In the genomic region with DNA sequence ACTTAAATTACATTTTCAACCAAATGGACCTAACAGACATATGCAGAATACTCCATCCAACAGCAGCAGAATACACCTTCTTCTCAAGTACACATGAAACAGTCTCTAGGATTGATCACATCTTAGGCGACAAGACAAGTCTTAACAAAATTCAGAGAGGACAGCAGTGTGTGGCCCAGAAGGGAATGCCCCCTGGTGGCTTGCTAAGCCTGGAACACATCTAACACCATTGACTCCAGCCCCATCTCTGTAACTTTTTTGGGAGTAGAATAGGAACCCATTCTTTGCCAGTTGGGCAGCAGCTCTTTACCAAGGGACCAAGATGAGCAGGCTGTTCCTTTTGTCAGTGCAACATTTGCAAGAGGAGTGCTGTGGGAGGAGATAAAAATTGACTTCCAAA, we compare ENCODE assay signal across 9 cellular contexts.
DNase-seq lines count a peak whose midpoint lies in the region; ATAC-seq lines count a peak whose summit lies in the region.
"Had no signal": no experiment of that assay in that cellular context is flagged by ENCODE, and none has a peak within 500 bp of the region (broad histone marks: within the 10 kb centered on the region; RNA-seq: fewer than 3 reads in every experiment).

No MANE protein-coding gene starts in this region.

- H3K4me3 Mint-ChIP-seq in activated naive CD4-positive, alpha-beta T cell treated with anti-CD3 and anti-CD28 coated beads, Interleukin-2, amount 10 ng/mL, durations not matched to agents 7 days and 5 days = no peak overlapping the region

- H3K4me3 ChIP-seq in iPS DF 6.9 (ENCODE audit: low read length) = no peak overlapping the region
- H3K4me3 ChIP-seq: skin epidermis had no signal

- no peaks in the 10 kb centered on the region for H3K36me3 ChIP-seq in iPS DF 6.9 (ENCODE audit: control insufficient read depth, insufficient read depth, low read length)

- no peak overlapping the region for H3K27ac Mint-ChIP-seq in activated naive CD4-positive, alpha-beta T cell treated with anti-CD3 and anti-CD28 coated beads, Interleukin-2, amount 10 ng/mL, durations not matched to agents 7 days and 5 days

- H3K27me3 ChIP-seq in iPS DF 6.9 (ENCODE audit: control insufficient read depth, insufficient read depth, low read length) = no peaks in the 10 kb centered on the region

- H3K27ac ChIP-seq in iPS DF 6.9 (ENCODE audit: low read length) = no peak overlapping the region
- H3K27ac ChIP-seq: skin epidermis had no signal

- peak; percentile 89 for ATAC-seq in GM21529 (IDR thresholded peaks at IDR 0.05; ENCODE audit: unreplicated experiment)

- H3K27me3 Mint-ChIP-seq in activated naive CD4-positive, alpha-beta T cell treated with anti-CD3 and anti-CD28 coated beads, Interleukin-2, amount 10 ng/mL, durations not matched to agents 7 days and 5 days = no peaks in the 10 kb centered on the region

- CTCF ChIA-PET in activated naive CD4-positive, alpha-beta T cell treated with anti-CD3 and anti-CD28 coated beads, Interleukin-2, amount 10 ng/mL, durations not matched to agents 7 days and 5 days (lab: Charles Lee) = interaction anchor here (1.3 kb wide), 1 partner anchor 10 kb away, joined by 4 read pairs; no protein-coding TSS in a partner anchor

- H3K9me3 ChIP-seq in iPS DF 6.9 (ENCODE audit: control insufficient read depth, insufficient read depth, low read length) = no peaks in the 10 kb centered on the region

- H3K4me1 Mint-ChIP-seq in activated naive CD4-positive, alpha-beta T cell treated with anti-CD3 and anti-CD28 coated beads, Interleukin-2, amount 10 ng/mL, durations not matched to agents 7 days and 5 days = no peaks in the 10 kb centered on the region

- H3K4me1 ChIP-seq in iPS DF 6.9 (ENCODE audit: control insufficient read depth, insufficient read depth, low read length) = peaks cover 1% of the 10 kb centered on the region; the same call in 1 of the 2 replicates

- no peaks in the 10 kb centered on the region for H3K36me3 Mint-ChIP-seq in activated naive CD4-positive, alpha-beta T cell treated with anti-CD3 and anti-CD28 coated beads, Interleukin-2, amount 10 ng/mL, durations not matched to agents 7 days and 5 days

- no CpG with 5 or more reads among the region's 1 CpG for WGBS in iPS DF 6.9 (ENCODE audit: insufficient coverage, insufficient read length)

- H3K9me3 Mint-ChIP-seq in activated naive CD4-positive, alpha-beta T cell treated with anti-CD3 and anti-CD28 coated beads, Interleukin-2, amount 10 ng/mL, durations not matched to agents 7 days and 5 days = no peaks in the 10 kb centered on the region

- peak; percentile 41 for DNase-seq in ELR (ENCODE audit: low read depth)
- peak; percentile 28 for DNase-seq in NCI-H460 (ENCODE audit: extremely low read depth, low read depth)
- peak; percentile 58 for DNase-seq in activated naive CD4-positive, alpha-beta T cell treated with anti-CD3 and anti-CD28 coated beads, Interleukin-2, amount 10 ng/mL, durations not matched to agents 7 days and 5 days
- peak; percentile 11 for DNase-seq in iPS DF 6.9 (ENCODE audit: low read depth, low spot score)
- DNase-seq in stimulated activated CD4-positive, alpha-beta T cell treated with anti-CD3 and anti-CD28 coated beads, TNF-alpha, amount 100 ng/mL, for 24 hours (ENCODE audit: low read depth in 3 of 3) = peak; percentile 19 to 47 (median 19)
- DNase-seq in SKM-1 treated with dmso at 0.1 percent for 144 hours (lab: John Stamatoyannopoulos, UW; ENCODE audit: unreplicated experiment) = no peak
- no peak for DNase-seq in NCI-H2081 (lab: John Stamatoyannopoulos, UW)

Comparison
In these comparisons a context has a peak if more than half of its experiments do, and no peak if none do; other contexts are left out.
1. DNase-seq: peak in ELR (single experiment), NCI-H460 (single experiment), activated naive CD4-positive, alpha-beta T cell treated with anti-CD3 and anti-CD28 coated beads, Interleukin-2, amount 10 ng/mL, durations not matched to agents 7 days and 5 days (single experiment), iPS DF 6.9 (single experiment) and stimulated activated CD4-positive, alpha-beta T cell treated with anti-CD3 and anti-CD28 coated beads, TNF-alpha, amount 100 ng/mL, for 24 hours (3 of 3); none in SKM-1 treated with dmso at 0.1 percent for 144 hours (single experiment) and NCI-H2081 (0 of 2).